In genomic region chr11:34148504-34149165, GRCh38 we compare ENCODE assay signal across 24 cellular contexts. TPM values are rescaled to one million over a fixed set of nuclear protein-coding genes. Genes with fewer than 3 reads are reported as not detected.
DNase-seq lines count a peak whose midpoint lies in the region; ATAC-seq and TF ChIP-seq lines count a peak whose summit lies in the region.
"Had no signal": no experiment of that assay in that cellular context is flagged by ENCODE, and none has a peak within 500 bp of the region (broad histone marks: within the 10 kb centered on the region; RNA-seq: fewer than 3 reads in every experiment).

No MANE protein-coding gene starts in this region.

- DNase-seq in NCI-H2227 (lab: John Stamatoyannopoulos, UW; ENCODE audit: unreplicated experiment) (peak; percentile 22), NCI-H2227 treated with DMSO at 0.1 percent for 48 hours (lab: John Stamatoyannopoulos, UW) (no peak), SKM-1 treated with dmso at 0.1 percent for 144 hours (lab: John Stamatoyannopoulos, UW; ENCODE audit: unreplicated experiment) (peak; percentile 58), lower lobe of right lung (peak; percentile 36), sigmoid colon (peak; percentile 49), anterior cingulate cortex (lab: John Stamatoyannopoulos, UW) (no peak), Ammon's horn (ENCODE audit: low spot score) (no peak)
- no peak for DNase-seq in activated CD4-positive, alpha-beta T cell treated with anti-CD3 and anti-CD28 coated beads for 48 hours
- DNase-seq: 8988T; activated B cell treated with CpG ODN at 0.5 μM for 24 hours; activated T-cell treated with anti-CD3 and anti-CD28 coated beads, Interleukin-2, amount 50 U/mL, for 72 hours; C1 segment of cervical spinal cord; dermis blood vessel endothelial cell; erythroblast; left ventricle myocardium inferior; NCI-H1436 treated with DMSO at 0.1 percent for 48 hours; NCI-H446; Right ventricle myocardium superior; stimulated activated CD4-positive, alpha-beta T cell treated with anti-CD3 and anti-CD28 coated beads, Interleukin-12 subunit alpha, Interleukin-12 subunit beta, amount 100 ng/mL, for 4 hours; T-helper 17 cell had no signal

- H3K36me3 ChIP-seq in lower lobe of right lung (peaks cover 71% of the 10 kb centered on the region), sigmoid colon (peaks cover 16 to 90% (median 38%) of the 10 kb centered on the region in 4 donors)

- peak in 1 of 2 donors; percentile 11 for ATAC-seq in lower lobe of right lung
- ATAC-seq: activated T-cell treated with anti-CD3 and anti-CD28 coated beads, Interleukin-2, amount 50 U/mL, for 72 hours; gastroesophageal sphincter; T-helper 17 cell had no signal

- no peak for TF ChIP-seq CTCF in lower lobe of right lung (IDR thresholded peaks at IDR 0.05)
- TF ChIP-seq CTCF in sigmoid colon (IDR thresholded peaks at IDR 0.05): no peak

- H3K27ac ChIP-seq in lower lobe of right lung (no peak overlapping the region), sigmoid colon (no peak overlapping the region)
- H3K27ac ChIP-seq: breast epithelium, gastroesophageal sphincter, left ventricle myocardium inferior, psoas muscle, thoracic aorta had no signal

- WGBS in sigmoid colon, 2 donors: 87 to 92% methylated on average over 16 of the region's 16 CpGs

- no peak for TF ChIP-seq EP300 in sigmoid colon (IDR thresholded peaks at IDR 0.05)

- H3K4me1 ChIP-seq in lower lobe of right lung (peaks cover 4% of the 10 kb centered on the region), sigmoid colon (no peaks in the 10 kb centered on the region)
- H3K4me1 ChIP-seq: breast epithelium, gastroesophageal sphincter, psoas muscle had no signal

- H3K27me3 ChIP-seq in lower lobe of right lung (ENCODE audit: low read depth) (no peaks in the 10 kb centered on the region), sigmoid colon (no peaks in the 10 kb centered on the region)
- H3K27me3 ChIP-seq: breast epithelium, gastroesophageal sphincter had no signal

- no peak for TF ChIP-seq POLR2A in sigmoid colon (IDR thresholded peaks at IDR 0.05)

- H3K9me3 ChIP-seq in lower lobe of right lung (no peaks in the 10 kb centered on the region), sigmoid colon (no peaks in the 10 kb centered on the region)
- H3K9me3 ChIP-seq: breast epithelium, gastroesophageal sphincter, left ventricle myocardium inferior, psoas muscle, thoracic aorta had no signal

- intact Hi-C loops in lower lobe of right lung (cut with DNase I) (no loop called here), sigmoid colon (cut with DNase I) (no loop called here)

- H3K4me3 ChIP-seq in lower lobe of right lung (no peak overlapping the region), sigmoid colon (no peak overlapping the region)
- H3K4me3 ChIP-seq: breast epithelium, gastroesophageal sphincter, left ventricle myocardium inferior, psoas muscle, thoracic aorta had no signal

RNA-seq across cellular contexts. Expression of gene NAT10, which starts 43.2 kb away (rescaled TPM):
- total RNA-seq in lower lobe of right lung: 37.3 TPM
- total RNA-seq in sigmoid colon: 10 to 100 TPM; 13.2 to 28.0 (median 19.4) TPM
- 10 to 100 TPM in 1 of 3 donors, 1 to 10 TPM in 2; 5.3 to 35.4 (median 7.2) TPM for polyA plus RNA-seq in sigmoid colon

Comparison
In these comparisons a context has a peak if more than half of its experiments do, and no peak if none do; other contexts are left out.
1. DNase-seq: peak in NCI-H2227 (single experiment), SKM-1 treated with dmso at 0.1 percent for 144 hours (single experiment), lower lobe of right lung (single experiment) and sigmoid colon (single experiment); none in NCI-H2227 treated with DMSO at 0.1 percent for 48 hours (single experiment), anterior cingulate cortex (0 of 58), Ammon's horn (single experiment) and activated CD4-positive, alpha-beta T cell treated with anti-CD3 and anti-CD28 coated beads for 48 hours (single experiment).